ENCODE assay signal across 15 cellular contexts in the genomic region with DNA sequence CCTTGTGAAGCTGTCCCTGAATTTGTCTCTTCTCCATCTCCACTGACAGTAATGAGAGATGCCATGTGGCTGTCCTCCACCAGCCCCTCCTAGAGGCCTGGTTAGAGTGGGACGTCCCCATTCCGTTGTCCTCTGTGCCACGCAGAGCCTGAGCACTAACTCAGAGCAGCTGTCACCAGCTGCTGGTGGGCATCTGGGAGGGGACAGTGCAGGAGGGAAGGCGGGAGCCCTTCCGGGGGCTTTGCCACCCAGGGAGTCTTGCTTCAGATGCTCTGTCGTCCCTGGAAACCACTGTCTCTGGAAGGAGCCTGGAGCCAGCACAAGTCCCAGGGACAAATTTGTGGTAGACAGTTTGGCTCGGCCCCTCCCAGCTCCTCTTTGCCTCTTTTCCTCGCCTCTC.
A peak's percentile ranks its signal among the peaks of the same experiment; 100 is the strongest.
DNase-seq lines count a peak whose midpoint lies in the region; ATAC-seq and TF ChIP-seq lines count a peak whose summit lies in the region.
"Had no signal": no experiment of that assay in that cellular context is flagged by ENCODE, and none has a peak within 500 bp of the region (broad histone marks: within the 10 kb centered on the region; RNA-seq: fewer than 3 reads in every experiment).

No MANE protein-coding gene starts in this region.

- no peak for TF ChIP-seq CTCF in glutamatergic neuron (IDR thresholded peaks at IDR 0.05; ENCODE audit: partially characterized antibody, unreplicated experiment)
- TF ChIP-seq CTCF in osteoblast (IDR thresholded peaks at IDR 0.05; ENCODE audit: extremely low read depth, low read depth, low read length) = no peak
- TF ChIP-seq CTCF in Calu3 (IDR thresholded peaks at IDR 0.05; ENCODE audit: unreplicated experiment) = no peak

- CTCF ChIA-PET in Calu3 (lab: Charles Lee) = no interaction called here

- H3K4me3 Mint-ChIP-seq in glutamatergic neuron (ENCODE audit: unreplicated experiment) (no peak overlapping the region), Calu3 (ENCODE audit: low read depth, unreplicated experiment) (no peak overlapping the region)
- H3K4me3 Mint-ChIP-seq: CD14-positive monocyte; CD8-positive, alpha-beta T cell had no signal

- peak overlapping the region; percentile 54 for H3K27ac Mint-ChIP-seq in glutamatergic neuron (ENCODE audit: unreplicated experiment)
- no peak overlapping the region for H3K27ac Mint-ChIP-seq in Calu3 (ENCODE audit: unreplicated experiment)
- H3K27ac Mint-ChIP-seq: CD14-positive monocyte; CD8-positive, alpha-beta T cell had no signal

- H3K36me3 Mint-ChIP-seq in glutamatergic neuron (ENCODE audit: unreplicated experiment) = no peaks in the 10 kb centered on the region
- H3K36me3 Mint-ChIP-seq in Calu3 (ENCODE audit: insufficient read depth, unreplicated experiment) = no peaks in the 10 kb centered on the region
- H3K36me3 Mint-ChIP-seq: CD14-positive monocyte; CD8-positive, alpha-beta T cell had no signal

- H3K79me2 ChIP-seq in osteoblast (ENCODE audit: insufficient read depth, low read length) = no peaks in the 10 kb centered on the region

- 0 out of 2 replicates have a peak overlapping the region, but pooled peaks have one; percentile 8 for H3K4me3 ChIP-seq in SK-N-MC
- no peak overlapping the region for H3K4me3 ChIP-seq in osteoblast (ENCODE audit: insufficient read depth, low read length)
- H3K4me3 ChIP-seq: HAP-1 had no signal

- H3K36me3 ChIP-seq in SK-N-MC (ENCODE audit: insufficient read depth, low read length) (no peaks in the 10 kb centered on the region), osteoblast (ENCODE audit: insufficient read depth, low read length) (no peaks in the 10 kb centered on the region)
- H3K36me3 ChIP-seq: HAP-1 had no signal

- H3K9me3 Mint-ChIP-seq in glutamatergic neuron (ENCODE audit: unreplicated experiment) (peaks cover 7% of the 10 kb centered on the region), Calu3 (ENCODE audit: low read depth, unreplicated experiment) (no peaks in the 10 kb centered on the region)
- H3K9me3 Mint-ChIP-seq: CD8-positive, alpha-beta T cell had no signal

- H3K4me1 Mint-ChIP-seq in glutamatergic neuron (ENCODE audit: low read depth, unreplicated experiment) = peaks cover 8% of the 10 kb centered on the region
- H3K4me1 Mint-ChIP-seq in Calu3 (ENCODE audit: low read depth, unreplicated experiment) = no peaks in the 10 kb centered on the region
- H3K4me1 Mint-ChIP-seq: CD14-positive monocyte had no signal

- H4K20me1 ChIP-seq in osteoblast (ENCODE audit: insufficient read depth, low read length) = no peaks in the 10 kb centered on the region

- H3K4me2 ChIP-seq in osteoblast (ENCODE audit: insufficient read depth, low read length) = no peak overlapping the region

- peaks cover 8% of the 10 kb centered on the region for H3K27me3 Mint-ChIP-seq in glutamatergic neuron (ENCODE audit: unreplicated experiment)
- H3K27me3 Mint-ChIP-seq in Calu3 (ENCODE audit: unreplicated experiment) = peaks cover 62% of the 10 kb centered on the region

- intact Hi-C loops in Calu3 (cut with micrococcal nuclease; ENCODE audit: unreplicated experiment) = no loop called here

- H3K4me1 ChIP-seq in osteoblast (ENCODE audit: insufficient read depth, low read length) = no peaks in the 10 kb centered on the region
- H3K4me1 ChIP-seq: HAP-1 had no signal

- H3K9me3 ChIP-seq in SK-N-MC (ENCODE audit: low read depth, low read length) (no peaks in the 10 kb centered on the region), osteoblast (ENCODE audit: low read depth, low read length) (no peaks in the 10 kb centered on the region)
- H3K9me3 ChIP-seq: HAP-1 had no signal

- H3K9ac ChIP-seq in SK-N-MC (ENCODE audit: insufficient read length) = no peak overlapping the region

- DNase-seq in ELF-1 (ENCODE audit: low read depth, low spot score) (peak; percentile 12), SK-N-MC (ENCODE audit: low read depth, low spot score) (no peak), glutamatergic neuron (no peak), osteoblast (ENCODE audit: insufficient read length, low spot score, missing footprints) (peak; percentile 71), NCI-H1694 (lab: John Stamatoyannopoulos, UW) (no peak), Calu3 (no peak)
- DNase-seq: CD8-positive, alpha-beta T cell; COR-L47; DND-41; GF-D8 had no signal

- ATAC-seq in activated CD4-positive, CD25-positive, alpha-beta regulatory T cell treated with anti-CD3 and anti-CD28 coated beads, Interleukin-2, amount 50 U/mL, for 24 hours = no peak
- no peak for ATAC-seq in HG03342 (IDR thresholded peaks at IDR 0.05; ENCODE audit: unreplicated experiment)
- ATAC-seq: CD8-positive, alpha-beta T cell had no signal

- H3K27ac ChIP-seq in SK-N-MC (no peak overlapping the region), osteoblast (ENCODE audit: low read depth, low read length) (no peak overlapping the region)
- H3K27ac ChIP-seq: HL-60 had no signal

- H2AFZ ChIP-seq in osteoblast (ENCODE audit: low read length) = no peak overlapping the region

- no peaks in the 10 kb centered on the region for H3K27me3 ChIP-seq in osteoblast (ENCODE audit: insufficient read depth, low read length)

- no TSS peak for BruUV-seq in Calu3 (replicated peaks; lab: Mats Ljungman, UMichigan)

Comparison
In these comparisons a context has a peak if more than half of its experiments do, and no peak if none do; other contexts are left out.
1. DNase-seq: peak in ELF-1 (single experiment) and osteoblast (single experiment); none in SK-N-MC (single experiment), glutamatergic neuron (single experiment), NCI-H1694 (single experiment) and Calu3 (single experiment).